Comparison of ENCODE assay signal across 1 cellular context in the genomic region with DNA sequence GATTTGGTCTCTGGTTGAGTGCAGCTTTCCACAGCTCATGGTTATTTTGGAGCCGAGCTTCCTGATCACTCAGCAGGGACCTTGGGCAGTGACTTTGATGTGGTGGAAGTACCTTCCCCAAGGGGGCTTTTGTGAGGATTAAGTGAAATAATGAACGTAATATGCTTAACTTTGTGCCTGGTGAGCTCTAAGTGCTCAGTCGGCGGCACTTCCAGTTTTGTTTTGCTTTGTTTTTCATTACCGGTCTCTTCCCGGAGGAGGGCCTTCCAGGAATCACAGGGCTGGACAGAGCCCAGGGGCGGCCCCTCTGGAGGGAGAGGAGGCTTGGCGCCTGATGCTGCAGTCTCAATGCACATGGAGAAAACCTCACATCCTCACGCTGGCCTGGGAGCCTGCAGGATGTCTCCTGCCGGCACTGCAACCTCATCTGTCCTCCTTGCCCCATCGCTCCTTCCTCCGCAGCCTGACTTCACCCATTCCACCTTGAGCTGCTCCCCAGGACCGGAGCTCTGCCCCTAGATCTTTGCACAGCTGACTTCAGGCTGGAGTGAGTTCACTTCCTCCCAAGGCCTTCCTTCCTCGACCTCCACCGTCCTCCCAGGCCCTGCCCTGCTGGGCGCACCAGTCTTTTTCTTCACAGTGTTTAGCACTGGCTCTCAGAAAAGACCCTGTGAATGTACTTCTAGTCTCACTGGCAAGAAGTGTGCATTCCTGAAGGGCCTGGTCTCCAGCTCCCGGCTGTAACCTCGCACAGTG.
TF ChIP-seq lines count a peak whose summit lies in the region.

No MANE protein-coding gene starts in this region.

TF ChIP-seq in HEK293, 187 proteins besides CTCF, POLR2A, EP300 and RAD21 (continued from another document):
- TF ChIP-seq MZF1 (tag by site-specific recombination; IDR thresholded peaks at IDR 0.05; ENCODE audit: borderline replicate concordance) (no peak), ZSCAN18 (tag by site-specific recombination; IDR thresholded peaks at IDR 0.05) (no peak), ZNF274 (IDR thresholded peaks at IDR 0.05; ENCODE audit: low read length) (no peak), ZNF274 (tag by site-specific recombination; IDR thresholded peaks at IDR 0.05; ENCODE audit: borderline replicate concordance) (no peak), ZNF791 (tag by site-specific recombination; IDR thresholded peaks at IDR 0.05) (no peak), SCRT1 (tag by site-specific recombination; IDR thresholded peaks at IDR 0.05; ENCODE audit: borderline replicate concordance) (no peak), PRDM4 (tag by site-specific recombination; IDR thresholded peaks at IDR 0.05) (no peak; the same call in 1 of the 2 replicates), ZNF311 (tag by site-specific recombination; IDR thresholded peaks at IDR 0.05; ENCODE audit: borderline replicate concordance) (no peak), ZNF37A (tag by site-specific recombination; IDR thresholded peaks at IDR 0.05) (no peak), ZNF792 (tag by site-specific recombination; IDR thresholded peaks at IDR 0.05) (no peak), SP3 (tag by site-specific recombination; IDR thresholded peaks at IDR 0.05) (no peak; the same call in 1 of the 2 replicates), ZNF341 (tag by site-specific recombination; IDR thresholded peaks at IDR 0.05; ENCODE audit: low read depth) (peak; percentile 39; the same call in 1 of the 2 replicates), ZNF837 (tag by site-specific recombination; IDR thresholded peaks at IDR 0.05) (no peak)
- TF ChIP-seq, protein P1, sequence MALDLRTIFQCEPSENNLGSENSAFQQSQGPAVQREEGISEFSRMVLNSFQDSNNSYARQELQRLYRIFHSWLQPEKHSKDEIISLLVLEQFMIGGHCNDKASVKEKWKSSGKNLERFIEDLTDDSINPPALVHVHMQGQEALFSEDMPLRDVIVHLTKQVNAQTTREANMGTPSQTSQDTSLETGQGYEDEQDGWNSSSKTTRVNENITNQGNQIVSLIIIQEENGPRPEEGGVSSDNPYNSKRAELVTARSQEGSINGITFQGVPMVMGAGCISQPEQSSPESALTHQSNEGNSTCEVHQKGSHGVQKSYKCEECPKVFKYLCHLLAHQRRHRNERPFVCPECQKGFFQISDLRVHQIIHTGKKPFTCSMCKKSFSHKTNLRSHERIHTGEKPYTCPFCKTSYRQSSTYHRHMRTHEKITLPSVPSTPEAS (tag by site-specific recombination; IDR thresholded peaks at IDR 0.05): no peak
